8 cellular contexts compared by ENCODE assay signal in genomic region chr6:34887753-34888440, GRCh38. TPM values are rescaled to one million over a fixed set of nuclear protein-coding genes. Genes with fewer than 3 reads are reported as not detected.
DNase-seq lines count a peak whose midpoint lies in the region; TF ChIP-seq lines count a peak whose summit lies in the region.

A gene with protein sequence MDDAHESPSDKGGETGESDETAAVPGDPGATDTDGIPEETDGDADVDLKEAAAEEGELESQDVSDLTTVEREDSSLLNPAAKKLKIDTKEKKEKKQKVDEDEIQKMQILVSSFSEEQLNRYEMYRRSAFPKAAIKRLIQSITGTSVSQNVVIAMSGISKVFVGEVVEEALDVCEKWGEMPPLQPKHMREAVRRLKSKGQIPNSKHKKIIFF (minus strand): TSS chr6:34888042. CDS start chr6:34887957, 85 bp downstream.

- H3K27ac Mint-ChIP-seq in neural crest cell (ENCODE audit: unreplicated experiment) = peak within 1 kb of the TSS; percentile 100

- H3K27me3 Mint-ChIP-seq in neural crest cell (ENCODE audit: low read depth) = no peaks in the 10 kb centered on the region

- H3K4me3 ChIP-seq in foreskin fibroblast (ENCODE audit: low read depth in 1 of 2, low read length in 2 of 2) = peak within 1 kb of the TSS; percentile 86 to 90
- peak within 1 kb of the TSS; percentile 90 to 98 (median 91) for H3K4me3 ChIP-seq in stomach

- DNase-seq in G401 (ENCODE audit: low spot score) = peak; percentile 94
- DNase-seq in HEK293T (ENCODE audit: extremely low spot score) = peak; percentile 87
- DNase-seq in NAMALWA (ENCODE audit: low spot score) = peak; percentile 95
- DNase-seq in SK-MEL-5 (ENCODE audit: low read depth, low spot score) = peak; percentile 94
- peak; percentile 64 to 78 (median 74) for DNase-seq in activated naive CD4-positive, alpha-beta T cell (lab: John Stamatoyannopoulos, UW)
- DNase-seq in foreskin fibroblast = peak; percentile 94 to 98
- peak; percentile 83 for DNase-seq in neural crest cell (ENCODE audit: low read depth, low spot score)
- peak; percentile 96 for DNase-seq in stomach

- intact Hi-C loops in stomach (cut with DNase I; ENCODE audit: low total_unique reads) = no loop called here

- H3K9me3 Mint-ChIP-seq in neural crest cell = peaks cover 2% of the 10 kb centered on the region

- peak within 1 kb of the TSS; percentile 100 for H3K4me3 Mint-ChIP-seq in neural crest cell

- no peaks in the 10 kb centered on the region for H3K27me3 ChIP-seq in stomach

- in situ Hi-C loops in G401 (cut with HindIII; ENCODE audit: low sequenced_read_pairs) = no loop called here
- in situ Hi-C loops in SK-MEL-5 (cut with HindIII; ENCODE audit: low pct_unique_long_range_greater_than_20kb, low sequenced_read_pairs) = no loop called here

- peaks cover 10% of the 10 kb centered on the region for H3K36me3 Mint-ChIP-seq in neural crest cell (ENCODE audit: low read depth)

- no peak for TF ChIP-seq CTCF in foreskin fibroblast (IDR thresholded peaks at IDR 0.05; ENCODE audit: low read depth, low read length)
- no peak for TF ChIP-seq CTCF in neural crest cell (conservative IDR thresholded peaks at IDR 0.05)
- no peak for TF ChIP-seq CTCF in stomach (IDR thresholded peaks at IDR 0.05)

- H3K36me3 ChIP-seq in stomach = peaks cover 0 to 21% (median 14%) of the 10 kb centered on the region in 4 donors

- whole genome bisulfite sequencing in stomach, 5 donors = 0 to 1% (median 0%) methylated on average over 38 to 40 of the region's 40 CpGs

- peaks cover 34 to 57% (median 51%) of the 10 kb centered on the region in 4 donors for H3K4me1 ChIP-seq in stomach

- CTCF ChIA-PET in HEK293T (lab: Yijun Ruan, JAX) = interaction anchor here (0.6 to 0.7 kb wide), 2 partner anchors 15 to 204 kb away, joined by 3 to 4 read pairs; no protein-coding TSS in a partner anchor

- no peak for TF ChIP-seq EP300 in stomach (IDR thresholded peaks at IDR 0.05)

- peak within 1 kb of the TSS; percentile 92 to 97 (median 93) for H3K27ac ChIP-seq in stomach

- POLR2A ChIA-PET in HEK293T (lab: Yijun Ruan, JAX) = interaction anchor here (0.6 to 2.7 kb wide), 36 partner anchors 9 to 426 kb away, joined by 3 to 25 read pairs (median 4); partner anchors contain the start of genes BLTP3A and SNRPC

- H3K9me3 ChIP-seq in stomach = no peaks in the 10 kb centered on the region

- H3K4me1 Mint-ChIP-seq in neural crest cell = peaks cover 37% of the 10 kb centered on the region

- peak in 2 of 4 donors; percentile 30 to 74 for TF ChIP-seq POLR2A in stomach (IDR thresholded peaks at IDR 0.05)

TF ChIP-seq in HEK293T, 16 proteins besides CTCF, POLR2A, EP300 and RAD21:
- TF ChIP-seq L3MBTL2 (conservative IDR thresholded peaks at IDR 0.05) (0 out of 2 replicates have a peak, but pooled peaks have one; percentile 15), ELF4 (IDR thresholded peaks at IDR 0.05) (peak; percentile 72), CTBP1 (IDR thresholded peaks at IDR 0.05; ENCODE audit: borderline replicate concordance) (no peak)

RNA-seq across cellular contexts. Expression of the gene that starts here (rescaled TPM):
- 69.3 and 79.8 TPM in 2 replicates for total RNA-seq in G401 (2014; rRNA removed; shearing (Covaris generic))
- total RNA-seq in SK-MEL-5 (2014; rRNA removed; shearing (Covaris generic)) = 30.3 and 30.9 TPM in 2 replicates
- polyA plus RNA-seq in SK-MEL-5 (2015; cell fraction: cytosol; rRNA removed) = 26.2 and 31.2 TPM in 2 replicates
- polyA plus RNA-seq in SK-MEL-5 (2015; cell fraction: nucleus; rRNA removed) = 32.5 and 39.6 TPM in 2 replicates
- total RNA-seq in neural crest cell (48.6 and 53.1 TPM in 2 replicates), stomach (10 to 100 TPM in 3 of 5 donors, 1 to 10 TPM in 2; 4.9 to 29.9 (median 11.9) TPM)
- polyA plus RNA-seq in stomach = 10 to 100 TPM; 26.8 to 40.8 (median 28.1) TPM

Comparison
In these comparisons a context has a peak if more than half of its experiments do, and no peak if none do; other contexts are left out.
1. Peak in every context shown above with its lines: DNase-seq, H3K4me3 ChIP-seq and H3K27ac ChIP-seq.